ENCODE assay signal across 8 cellular contexts in the genomic region with DNA sequence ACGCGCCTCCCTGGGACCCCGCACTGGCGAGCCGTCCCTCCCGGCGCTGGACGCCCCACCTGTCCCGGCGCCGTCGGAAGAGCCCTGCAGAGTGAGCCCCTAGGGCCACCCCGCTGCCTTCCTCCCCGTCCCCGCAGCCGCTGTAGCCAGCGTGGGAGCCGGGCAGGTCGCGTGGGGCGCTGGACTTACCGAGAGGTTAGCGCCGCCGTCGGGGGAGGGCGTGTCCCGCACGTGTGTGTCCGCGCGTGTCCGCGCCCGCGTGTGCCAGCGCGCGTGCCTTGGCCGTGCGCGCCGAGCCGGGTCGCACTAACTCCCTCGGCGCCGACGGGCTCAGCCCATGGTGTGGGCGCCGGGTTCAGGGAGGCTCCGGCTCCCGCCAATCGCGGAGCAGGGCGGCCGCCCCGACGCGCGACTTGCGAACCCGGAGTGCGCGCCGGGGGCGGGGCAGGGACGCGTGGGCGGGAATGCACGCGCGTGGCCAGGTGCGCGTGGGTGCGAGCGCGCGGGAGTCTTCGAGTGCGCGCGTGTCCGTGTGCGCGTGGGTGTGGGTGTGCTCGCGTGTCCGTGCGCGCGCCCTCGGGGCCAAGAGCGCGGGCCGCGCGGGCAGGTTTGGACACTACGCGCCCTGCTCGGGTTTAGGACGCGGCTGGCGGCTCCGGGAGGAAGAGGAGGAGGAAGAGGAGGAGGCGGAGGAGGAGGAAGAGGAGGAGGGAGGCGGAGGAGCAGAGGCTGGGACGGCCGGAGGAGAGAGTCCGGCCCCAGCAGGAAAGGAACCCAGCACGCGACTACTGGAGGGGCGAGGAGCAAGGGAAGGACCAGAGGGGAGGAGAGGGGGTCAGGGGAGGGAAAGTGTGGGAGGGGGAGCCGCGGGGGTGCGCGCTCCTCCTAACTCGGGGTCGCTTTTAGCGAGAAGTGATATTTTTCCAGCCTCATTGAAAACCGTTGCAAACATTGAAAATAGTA.
DNase-seq lines count a peak whose midpoint lies in the region; ATAC-seq and TF ChIP-seq lines count a peak whose summit lies in the region.

No MANE protein-coding gene starts in this region.

- H3K4me3 Mint-ChIP-seq in CD4-positive, alpha-beta memory T cell, result peak overlapping the region; percentile 25 to 75 (median 49)

- no peak for TF ChIP-seq EP300 in esophagus muscularis mucosa (IDR thresholded peaks at IDR 0.05)

- H3K36me3 Mint-ChIP-seq in CD4-positive, alpha-beta memory T cell, result no peaks in the 10 kb centered on the region

- H3K27ac ChIP-seq in CD4-positive, alpha-beta memory T cell (ENCODE audit: low read depth, low read length), result no peak overlapping the region
- peak overlapping the region in 3 of 4 donors; percentile 15 to 32 (median 23) for H3K27ac ChIP-seq in Peyer's patch
- H3K27ac ChIP-seq in esophagus muscularis mucosa (replicated peaks in 1 of 4), result peak overlapping the region in 1 of 4 donors; percentile 44
- H3K27ac ChIP-seq in neutrophil, result no peak overlapping the region

- no peak for TF ChIP-seq CTCF in Peyer's patch (IDR thresholded peaks at IDR 0.05)
- no peak for TF ChIP-seq CTCF in esophagus muscularis mucosa (IDR thresholded peaks at IDR 0.05)
- no peak for TF ChIP-seq CTCF in neutrophil (IDR thresholded peaks at IDR 0.05)

- no peak for DNase-seq in CD4-positive, alpha-beta memory T cell
- DNase-seq in Peyer's patch, result peak in 1 of 3 donors; percentile 52
- no peak for DNase-seq in esophagus muscularis mucosa (ENCODE audit: extremely low spot score)
- no peak for DNase-seq in hepatic stellate cell (ENCODE audit: low spot score)
- DNase-seq in G401 (ENCODE audit: low spot score), result no peak

- H3K9me3 ChIP-seq in CD4-positive, alpha-beta memory T cell (ENCODE audit: control insufficient read depth in 1 of 2, low read length in 2 of 2), result no peaks in the 10 kb centered on the region
- no peaks in the 10 kb centered on the region for H3K9me3 ChIP-seq in Peyer's patch
- H3K9me3 ChIP-seq in esophagus muscularis mucosa, result no peaks in the 10 kb centered on the region
- no peaks in the 10 kb centered on the region for H3K9me3 ChIP-seq in neutrophil

- WGBS in esophagus muscularis mucosa, result 3% methylated on average over 88 of the region's 121 CpGs

- intact Hi-C loops in CD4-positive, alpha-beta memory T cell (cut with micrococcal nuclease), result no loop called here
- intact Hi-C loops in esophagus muscularis mucosa (cut with DNase I), result no loop called here

- CTCF ChIA-PET in CD4-positive, alpha-beta memory T cell (lab: Charles Lee; ENCODE audit: partially characterized antibody), result no interaction called here

- in situ Hi-C loops in G401 (cut with HindIII; ENCODE audit: low sequenced_read_pairs), result no loop called here

- no peak for ATAC-seq in HG03354 (IDR thresholded peaks at IDR 0.05; ENCODE audit: poor library complexity, severe bottlenecking, unreplicated experiment)
- no peak for ATAC-seq in GM21528 (IDR thresholded peaks at IDR 0.05; ENCODE audit: low FRiP score, unreplicated experiment)

- no peak for TF ChIP-seq POLR2A in Peyer's patch (IDR thresholded peaks at IDR 0.05)
- no peak for TF ChIP-seq POLR2A in esophagus muscularis mucosa (IDR thresholded peaks at IDR 0.05; ENCODE audit: low read depth)

- H3K4me1 Mint-ChIP-seq in CD4-positive, alpha-beta memory T cell, result peaks cover 7 to 14% (median 8%) of the 10 kb centered on the region in 4 donors

- no peak overlapping the region for H3K4me3 ChIP-seq in CD4-positive, alpha-beta memory T cell (ENCODE audit: low read length in 2 of 2)
- peak overlapping the region; percentile 22 to 59 (median 46) for H3K4me3 ChIP-seq in Peyer's patch
- peak overlapping the region; percentile 50 to 65 (median 51) for H3K4me3 ChIP-seq in esophagus muscularis mucosa
- peak overlapping the region; percentile 50 to 63 for H3K4me3 ChIP-seq in neutrophil (ENCODE audit: low read depth in 1 of 2, low read length in 1 of 2)

- H3K27me3 Mint-ChIP-seq in CD4-positive, alpha-beta memory T cell, result peaks cover 38 to 47% of the 10 kb centered on the region in 2 donors

- H3K27ac Mint-ChIP-seq in CD4-positive, alpha-beta memory T cell, result no peak overlapping the region

- POLR2A ChIA-PET in CD4-positive, alpha-beta memory T cell (lab: Charles Lee; ENCODE audit: partially characterized antibody), result no interaction called here

- H3K27me3 ChIP-seq in CD4-positive, alpha-beta memory T cell (ENCODE audit: insufficient read depth, low read length), result no peaks in the 10 kb centered on the region
- H3K27me3 ChIP-seq in Peyer's patch (peaks cover 0 to 8% of the 10 kb centered on the region in 2 donors), esophagus muscularis mucosa (peaks cover 8 to 71% (median 27%) of the 10 kb centered on the region in 4 donors), neutrophil (peaks cover 100% of the 10 kb centered on the region)

- H3K9me3 Mint-ChIP-seq in CD4-positive, alpha-beta memory T cell, result no peaks in the 10 kb centered on the region

- no peaks in the 10 kb centered on the region for H3K36me3 ChIP-seq in CD4-positive, alpha-beta memory T cell (ENCODE audit: insufficient read depth, low read length)
- H3K36me3 ChIP-seq in Peyer's patch (no peaks in the 10 kb centered on the region), esophagus muscularis mucosa (no peaks in the 10 kb centered on the region), neutrophil (no peaks in the 10 kb centered on the region)

- H3K4me1 ChIP-seq in CD4-positive, alpha-beta memory T cell (ENCODE audit: insufficient read depth, low read length), result no peaks in the 10 kb centered on the region
- H3K4me1 ChIP-seq in Peyer's patch (peaks cover 0 to 15% (median 0%) of the 10 kb centered on the region in 4 donors), esophagus muscularis mucosa (peaks cover 14 to 21% (median 18%) of the 10 kb centered on the region in 4 donors), neutrophil (ENCODE audit: control insufficient read depth in 1 of 2, insufficient read depth in 1 of 2, low read depth in 1 of 2, low read length in 1 of 2) (peaks cover 18 to 19% of the 10 kb centered on the region in 2 experiments)

Comparison
In these comparisons a context has a peak if more than half of its experiments do, and no peak if none do; other contexts are left out.
1. H3K27ac ChIP-seq: peak in Peyer's patch (3 of 4); none in CD4-positive, alpha-beta memory T cell (single experiment) and neutrophil (single experiment).
2. H3K4me3 ChIP-seq: peak in Peyer's patch (4 of 4), esophagus muscularis mucosa (4 of 4) and neutrophil (2 of 2); none in CD4-positive, alpha-beta memory T cell (0 of 2).